Comparison of ENCODE assay signal across 1 cellular context in the genomic region with DNA sequence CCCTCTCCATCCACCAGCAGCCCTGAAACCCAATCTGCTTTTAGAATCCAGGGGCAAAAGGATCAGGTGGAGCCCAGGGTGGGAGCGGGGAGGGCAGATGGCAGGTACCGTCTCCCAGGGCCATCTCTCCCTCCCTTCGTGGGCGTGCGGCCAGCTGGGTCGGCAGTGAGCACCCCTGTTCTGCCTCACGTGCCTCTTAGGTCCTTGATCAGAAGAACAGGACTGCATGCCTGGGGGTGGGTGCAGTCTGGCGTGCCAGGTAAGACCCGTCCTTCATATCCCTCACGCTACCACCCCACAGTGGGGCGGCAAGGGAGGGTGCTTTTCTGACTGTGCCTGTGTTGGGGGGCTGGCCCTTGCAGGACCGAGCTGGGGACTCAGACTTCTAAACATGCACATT.
TF ChIP-seq lines count a peak whose summit lies in the region.

No MANE protein-coding gene starts in this region.

TF ChIP-seq in H1, 55 proteins besides CTCF, POLR2A, EP300 and RAD21:
- TF ChIP-seq RXRA (IDR thresholded peaks at IDR 0.05; ENCODE audit: insufficient read depth, low read depth, low read length) (no peak), HDAC6 (IDR thresholded peaks at IDR 0.05; ENCODE audit: low read depth, low read length) (no peak), EZH2 (IDR thresholded peaks at IDR 0.05; ENCODE audit: low read depth, low read length, severe bottlenecking) (no peak), FOSL1 (IDR thresholded peaks at IDR 0.05; ENCODE audit: insufficient read depth, low read depth, low read length) (no peak), BCL11A (IDR thresholded peaks at IDR 0.05; ENCODE audit: low read depth in 2 of 2, low read length in 2 of 2) (no peak), CBX8 (IDR thresholded peaks at IDR 0.05; ENCODE audit: borderline replicate concordance, low read depth, low read length) (no peak), ASH2L (IDR thresholded peaks at IDR 0.05; ENCODE audit: low read length) (no peak), EGR1 (IDR thresholded peaks at IDR 0.05; ENCODE audit: borderline replicate concordance, low read depth, low read length) (no peak), KDM5A (IDR thresholded peaks at IDR 0.05; ENCODE audit: low read length) (no peak), YY1 (IDR thresholded peaks at IDR 0.05; ENCODE audit: low read depth, low read length) (no peak), JUN (IDR thresholded peaks at IDR 0.05; ENCODE audit: low read depth, low read length) (no peak), ZNF274 (IDR thresholded peaks at IDR 0.05; ENCODE audit: borderline replicate concordance, extremely low read depth, low read length) (no peak), CHD2 (IDR thresholded peaks at IDR 0.05; ENCODE audit: low read length) (no peak), RFX5 (IDR thresholded peaks at IDR 0.05; ENCODE audit: borderline replicate concordance, low read depth, low read length) (no peak), RBBP5 (IDR thresholded peaks at IDR 0.05; ENCODE audit: borderline replicate concordance, low read depth, low read length) (no peak), SP2 (IDR thresholded peaks at IDR 0.05; ENCODE audit: low read length) (no peak)
- TF ChIP-seq, protein P1, sequence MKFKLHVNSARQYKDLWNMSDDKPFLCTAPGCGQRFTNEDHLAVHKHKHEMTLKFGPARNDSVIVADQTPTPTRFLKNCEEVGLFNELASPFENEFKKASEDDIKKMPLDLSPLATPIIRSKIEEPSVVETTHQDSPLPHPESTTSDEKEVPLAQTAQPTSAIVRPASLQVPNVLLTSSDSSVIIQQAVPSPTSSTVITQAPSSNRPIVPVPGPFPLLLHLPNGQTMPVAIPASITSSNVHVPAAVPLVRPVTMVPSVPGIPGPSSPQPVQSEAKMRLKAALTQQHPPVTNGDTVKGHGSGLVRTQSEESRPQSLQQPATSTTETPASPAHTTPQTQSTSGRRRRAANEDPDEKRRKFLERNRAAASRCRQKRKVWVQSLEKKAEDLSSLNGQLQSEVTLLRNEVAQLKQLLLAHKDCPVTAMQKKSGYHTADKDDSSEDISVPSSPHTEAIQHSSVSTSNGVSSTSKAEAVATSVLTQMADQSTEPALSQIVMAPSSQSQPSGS (IDR thresholded peaks at IDR 0.05; ENCODE audit: low read length), result no peak
